ENCODE assay signal across 21 cellular contexts in the genomic region with DNA sequence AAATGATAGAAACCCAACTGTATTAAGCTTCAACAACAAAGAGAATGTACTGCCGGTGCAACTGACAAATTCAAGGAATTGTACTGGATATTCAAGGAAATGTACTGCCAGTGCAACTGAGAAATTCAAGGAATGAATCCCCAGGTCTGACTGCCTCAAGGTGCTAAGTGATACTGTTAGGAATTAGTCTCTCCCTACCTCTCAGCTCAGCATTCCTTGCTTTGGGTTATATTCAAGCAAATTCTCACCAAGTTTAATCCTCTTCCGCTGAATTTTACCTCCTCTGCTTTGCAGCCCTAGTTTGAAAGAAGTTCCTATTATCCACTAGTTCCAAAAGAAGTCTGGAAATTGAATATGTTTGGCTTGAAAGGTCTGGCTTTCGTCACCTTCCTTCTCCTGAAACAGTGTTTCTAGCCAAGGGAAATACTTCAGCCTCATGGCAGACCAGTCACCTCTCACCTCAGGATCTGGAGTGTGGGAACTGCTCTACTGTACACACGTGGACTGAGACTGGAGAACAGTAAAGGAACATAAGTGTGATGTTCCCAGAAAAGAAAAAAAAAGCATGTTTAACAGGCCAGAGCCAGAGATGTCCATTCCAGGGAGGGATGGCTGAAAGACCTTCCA.
A peak's percentile ranks its signal among the peaks of the same experiment; 100 is the strongest.
DNase-seq lines count a peak whose midpoint lies in the region; ATAC-seq and TF ChIP-seq lines count a peak whose summit lies in the region.
"Had no signal": no experiment of that assay in that cellular context is flagged by ENCODE, and none has a peak within 500 bp of the region (broad histone marks: within the 10 kb centered on the region; RNA-seq: fewer than 3 reads in every experiment).

No MANE protein-coding gene starts in this region.

- WGBS in upper lobe of left lung, 2 donors = 55 to 61% methylated on average over 4 of the region's 4 CpGs

- peaks cover 28% of the 10 kb centered on the region for H3K4me1 ChIP-seq in cardiac muscle cell (ENCODE audit: low read depth)
- H3K4me1 ChIP-seq in right atrium auricular region = no peaks in the 10 kb centered on the region
- H3K4me1 ChIP-seq in iPS-20b (ENCODE audit: insufficient read depth, low read length) = peaks cover 13% of the 10 kb centered on the region; the same call in 1 of the 2 replicates
- no peaks in the 10 kb centered on the region for H3K4me1 ChIP-seq in osteoblast (ENCODE audit: insufficient read depth, low read length)
- no peaks in the 10 kb centered on the region for H3K4me1 ChIP-seq in upper lobe of left lung

- no peaks in the 10 kb centered on the region for H3K27me3 ChIP-seq in cardiac muscle cell
- H3K27me3 ChIP-seq in right atrium auricular region = no peaks in the 10 kb centered on the region
- no peaks in the 10 kb centered on the region for H3K27me3 ChIP-seq in iPS-20b (ENCODE audit: insufficient read depth, low read length)
- H3K27me3 ChIP-seq in osteoblast (ENCODE audit: insufficient read depth, low read length) = no peaks in the 10 kb centered on the region
- H3K27me3 ChIP-seq in upper lobe of left lung = no peaks in the 10 kb centered on the region

- TF ChIP-seq CTCF in cardiac muscle cell (IDR thresholded peaks at IDR 0.05; ENCODE audit: low read depth, low read length) (no peak), right atrium auricular region (IDR thresholded peaks at IDR 0.05) (no peak), osteoblast (IDR thresholded peaks at IDR 0.05; ENCODE audit: extremely low read depth, low read depth, low read length) (no peak), CD14-positive monocyte (IDR thresholded peaks at IDR 0.05) (no peak), upper lobe of left lung (IDR thresholded peaks at IDR 0.05) (no peak)

- intact Hi-C loops in CD14-positive monocyte (cut with micrococcal nuclease) = no loop called here

- H2AFZ ChIP-seq in osteoblast (ENCODE audit: low read length) = no peak overlapping the region
- H2AFZ ChIP-seq: PC-9 had no signal

- H3K4me3 ChIP-seq in cardiac muscle cell (no peak overlapping the region), right atrium auricular region (no peak overlapping the region), iPS-20b (ENCODE audit: low read length) (peak overlapping the region; percentile 8; the same call in 1 of the 2 replicates), osteoblast (ENCODE audit: insufficient read depth, low read length) (no peak overlapping the region), upper lobe of left lung (no peak overlapping the region)
- H3K4me3 ChIP-seq: PC-9 had no signal

- no peak overlapping the region for H3K4me3 Mint-ChIP-seq in CD14-positive monocyte

- DNase-seq in cardiac muscle cell (ENCODE audit: low read depth in 1 of 2, low spot score in 1 of 2) (peak in 1 of 2 donors; percentile 83), right atrium auricular region (ENCODE audit: low spot score) (no peak), osteoblast (ENCODE audit: insufficient read length, low spot score, missing footprints) (peak; percentile 38), CD14-positive monocyte (ENCODE audit: low spot score) (no peak), upper lobe of left lung (no peak), NCI-H146 (lab: John Stamatoyannopoulos, UW) (no peak)
- DNase-seq: AML-193, DMS53, GF-D8, MM.1S, NCI-H1048, NCI-H1417 treated with DMSO at 0.1 percent for 48 hours, NCI-H1930, NCI-H2227 treated with DMSO at 0.1 percent for 48 hours, NCI-H510A, NCI-H748 treated with DMSO at 0.1 percent for 48 hours, PC-9, RPMI8226 had no signal

- H3K9ac ChIP-seq in iPS-20b (ENCODE audit: low read depth, low read length) = no peak overlapping the region

- H3K79me2 ChIP-seq in osteoblast (ENCODE audit: insufficient read depth, low read length) = no peaks in the 10 kb centered on the region

- TF ChIP-seq POLR2A in upper lobe of left lung (IDR thresholded peaks at IDR 0.05) = no peak

- ATAC-seq in SK-N-SH treated with all-trans-retinoic acid at 6 μM for 48 hours = no peak
- ATAC-seq in upper lobe of left lung (ENCODE audit: low FRiP score in 2 of 2) = no peak

- H3K9me3 ChIP-seq in cardiac muscle cell (ENCODE audit: low read depth) (no peaks in the 10 kb centered on the region), right atrium auricular region (peaks cover 0 to 5% of the 10 kb centered on the region in 2 donors), iPS-20b (ENCODE audit: insufficient read depth, low read depth, low read length) (0 out of 2 replicates have a peak, but pooled peaks cover 1% of the 10 kb centered on the region), osteoblast (ENCODE audit: low read depth, low read length) (no peaks in the 10 kb centered on the region), upper lobe of left lung (peaks cover 0 to 5% (median 2%) of the 10 kb centered on the region in 4 donors)

- H3K36me3 ChIP-seq in cardiac muscle cell (no peaks in the 10 kb centered on the region), right atrium auricular region (no peaks in the 10 kb centered on the region), iPS-20b (ENCODE audit: insufficient read depth, low read depth, low read length) (no peaks in the 10 kb centered on the region), osteoblast (ENCODE audit: insufficient read depth, low read length) (no peaks in the 10 kb centered on the region), upper lobe of left lung (no peaks in the 10 kb centered on the region)

- H3K4me1 Mint-ChIP-seq in CD14-positive monocyte = no peaks in the 10 kb centered on the region

- no peaks in the 10 kb centered on the region for H4K20me1 ChIP-seq in osteoblast (ENCODE audit: insufficient read depth, low read length)

- H3K4me2 ChIP-seq in osteoblast (ENCODE audit: insufficient read depth, low read length) = no peak overlapping the region
- H3K4me2 ChIP-seq: PC-9 had no signal

- H3K27me3 Mint-ChIP-seq in CD14-positive monocyte (ENCODE audit: low read depth in 3 of 3) = no peaks in the 10 kb centered on the region

- H3K27ac Mint-ChIP-seq in CD14-positive monocyte = no peak overlapping the region

- H3K27ac ChIP-seq in cardiac muscle cell (peak overlapping the region; percentile 96), right atrium auricular region (no peak overlapping the region), iPS-20b (ENCODE audit: low read length) (peak overlapping the region; percentile 13), osteoblast (ENCODE audit: low read depth, low read length) (no peak overlapping the region), upper lobe of left lung (no peak overlapping the region)
- H3K27ac ChIP-seq: C4-2B, PC-9 had no signal

- no peak for TF ChIP-seq EP300 in upper lobe of left lung (IDR thresholded peaks at IDR 0.05)

- H3K9me3 Mint-ChIP-seq in CD14-positive monocyte = peaks cover 4 to 9% (median 5%) of the 10 kb centered on the region in 7 donors

- H3K36me3 Mint-ChIP-seq in CD14-positive monocyte = no peaks in the 10 kb centered on the region

TF ChIP-seq in SK-N-SH treated with all-trans-retinoic acid at 6 μM for 48 hours, 23 proteins besides CTCF, POLR2A, EP300 and RAD21:
- TF ChIP-seq ZNF8 (CRISPR knock-in tag; IDR thresholded peaks at IDR 0.05) = no peak
- no peak for TF ChIP-seq PPARA (CRISPR knock-in tag; IDR thresholded peaks at IDR 0.05; ENCODE audit: borderline replicate concordance)
- TF ChIP-seq ZFP30 (CRISPR knock-in tag; IDR thresholded peaks at IDR 0.05) = no peak
- no peak for TF ChIP-seq ZC3H10 (CRISPR knock-in tag; IDR thresholded peaks at IDR 0.05)
- TF ChIP-seq PATZ1 (CRISPR knock-in tag; IDR thresholded peaks at IDR 0.05; ENCODE audit: borderline replicate concordance) = no peak
- no peak for TF ChIP-seq TOX (CRISPR knock-in tag; IDR thresholded peaks at IDR 0.05; ENCODE audit: borderline replicate concordance)
- TF ChIP-seq BACH2 (CRISPR knock-in tag; IDR thresholded peaks at IDR 0.05; ENCODE audit: borderline replicate concordance) = no peak
- TF ChIP-seq ZNF565 (CRISPR knock-in tag; conservative IDR thresholded peaks at IDR 0.05; ENCODE audit: low read depth) = no peak
- TF ChIP-seq ISL1 (CRISPR knock-in tag; IDR thresholded peaks at IDR 0.05) = no peak
- 0 out of 2 replicates have a peak, but pooled peaks have one; percentile 21 for TF ChIP-seq GLIS3 (CRISPR knock-in tag; IDR thresholded peaks at IDR 0.05)
- 0 out of 2 replicates have a peak, but pooled peaks have one; percentile 26 for TF ChIP-seq TSHZ2 (CRISPR knock-in tag; IDR thresholded peaks at IDR 0.05)

Comparison
In these comparisons a context has a peak if more than half of its experiments do, and no peak if none do; other contexts are left out.
1. H3K27ac ChIP-seq: peak in cardiac muscle cell (single experiment) and iPS-20b (single experiment); none in right atrium auricular region (0 of 2), osteoblast (single experiment) and upper lobe of left lung (0 of 4).